Comparison of ENCODE assay signal across 8 cellular contexts in genomic region chr22:29270475-29271271, GRCh38. TPM values are rescaled to one million over a fixed set of nuclear protein-coding genes. Genes with fewer than 3 reads are reported as not detected.
DNase-seq lines count a peak whose midpoint lies in the region; ATAC-seq and TF ChIP-seq lines count a peak whose summit lies in the region.

No MANE protein-coding gene starts in this region.

- TF ChIP-seq CTCF in esophagus muscularis mucosa (IDR thresholded peaks at IDR 0.05) (no peak), psoas muscle (IDR thresholded peaks at IDR 0.05) (no peak), testis (IDR thresholded peaks at IDR 0.05) (no peak)

- H3K36me3 ChIP-seq in esophagus muscularis mucosa = peaks cover 4 to 44% (median 38%) of the 10 kb centered on the region in 4 donors
- H3K36me3 ChIP-seq in psoas muscle (ENCODE audit: insufficient read depth in 1 of 2, low read depth in 1 of 2) = peaks cover 6 to 45% of the 10 kb centered on the region in 2 donors
- no peaks in the 10 kb centered on the region for H3K36me3 ChIP-seq in testis (ENCODE audit: low read depth, missing control alignments)

- WGBS in esophagus muscularis mucosa = 21% methylated on average over 9 of the region's 9 CpGs
- 8 to 20% (median 12%) methylated on average over 9 of the region's 9 CpGs for WGBS in psoas muscle, 3 donors
- WGBS in testis, 2 donors = 12% methylated on average over 9 of the region's 9 CpGs

- H3K9me3 ChIP-seq in esophagus muscularis mucosa (no peaks in the 10 kb centered on the region), psoas muscle (no peaks in the 10 kb centered on the region), testis (no peaks in the 10 kb centered on the region)

- no peak for TF ChIP-seq EP300 in esophagus muscularis mucosa (IDR thresholded peaks at IDR 0.05)

- H3K27ac ChIP-seq in esophagus muscularis mucosa (replicated peaks in 1 of 4) (peak overlapping the region; percentile 18 to 100 (median 63)), psoas muscle (peak overlapping the region; percentile 44), testis (no peak overlapping the region)

- ATAC-seq in psoas muscle (no peak), GM18909 (IDR thresholded peaks at IDR 0.05; ENCODE audit: poor library complexity, unreplicated experiment) (no peak)

- DNase-seq in HCEC 1CT (peak; percentile 67), RPMI7951 (ENCODE audit: low read depth) (peak; percentile 15), esophagus muscularis mucosa (ENCODE audit: extremely low spot score) (no peak), psoas muscle (no peak), DMS53 treated with DMSO at 0.1 percent for 48 hours (lab: John Stamatoyannopoulos, UW; ENCODE audit: unreplicated experiment) (no peak), posterior vena cava (ENCODE audit: low spot score) (no peak), testis (no peak)

- H3K4me1 ChIP-seq in esophagus muscularis mucosa (peaks cover 64 to 86% (median 81%) of the 10 kb centered on the region in 4 donors), psoas muscle (peaks cover 66% of the 10 kb centered on the region), testis (peaks cover 46% of the 10 kb centered on the region)

- TF ChIP-seq POLR2A in esophagus muscularis mucosa (IDR thresholded peaks at IDR 0.05; ENCODE audit: low read depth) (no peak), testis (IDR thresholded peaks at IDR 0.05) (no peak)

- H3K27me3 ChIP-seq in esophagus muscularis mucosa (no peaks in the 10 kb centered on the region), psoas muscle (ENCODE audit: insufficient read depth in 3 of 3, low read length in 2 of 3) (no peaks in the 10 kb centered on the region), testis (no peaks in the 10 kb centered on the region)

- peak overlapping the region; percentile 73 to 99 (median 90) for H3K4me3 ChIP-seq in esophagus muscularis mucosa
- H3K4me3 ChIP-seq in psoas muscle = peak overlapping the region; percentile 94
- H3K4me3 ChIP-seq in testis = peak overlapping the region in 1 of 2 donors; percentile 98

- intact Hi-C loops in esophagus muscularis mucosa (cut with DNase I) (no loop called here), psoas muscle (cut with DNase I) (no loop called here), posterior vena cava (cut with DNase I) (no loop called here), testis (cut with DNase I; ENCODE audit: low total_unique reads) (no loop called here)

RNA-seq across cellular contexts. Expression of gene EWSR1, which starts 2.6 kb away (rescaled TPM):
- total RNA-seq in RPMI7951 (2014; rRNA removed; shearing (Covaris generic)) = 127 and 233 TPM in 2 replicates
- total RNA-seq in esophagus muscularis mucosa (100 to 1,000 TPM; 183 to 203 (median 198) TPM), psoas muscle (100 to 1,000 TPM in 3 of 4 donors, 10 to 100 TPM in 1; 78.5 to 230 (median 156) TPM), posterior vena cava (100 to 1,000 TPM; 155 to 168 TPM), testis (100 to 1,000 TPM; 286 to 336 TPM)
- polyA plus RNA-seq in psoas muscle (100 to 1,000 TPM; 108 to 152 (median 127) TPM), testis (ENCODE audit: insufficient read depth, low read depth, low replicate concordance) (451 TPM)

RNA-seq across cellular contexts. Expression of gene RHBDD3, which starts 2.9 kb away (rescaled TPM):
- total RNA-seq in RPMI7951 (2014; rRNA removed; shearing (Covaris generic)) = 10.5 and 12.3 TPM in 2 replicates
- 10 to 100 TPM; 12.6 to 23.5 (median 20.7) TPM for total RNA-seq in esophagus muscularis mucosa
- total RNA-seq in psoas muscle = 10 to 100 TPM; 10.6 to 26.7 (median 16.2) TPM
- polyA plus RNA-seq in psoas muscle = 10 to 100 TPM; 20.3 to 36.5 (median 32.4) TPM
- 10 to 100 TPM; 11.8 to 17.6 TPM for total RNA-seq in posterior vena cava
- total RNA-seq in testis = 10 to 100 TPM; 66.8 to 99.2 TPM
- polyA plus RNA-seq in testis (ENCODE audit: insufficient read depth, low read depth, low replicate concordance) = 55.1 TPM

RNA-seq across cellular contexts. Expression of gene GAS2L1, which starts 35.8 kb away (rescaled TPM):
- total RNA-seq in RPMI7951 (2014; rRNA removed; shearing (Covaris generic)) = 10.9 and 17.1 TPM in 2 replicates
- total RNA-seq in esophagus muscularis mucosa (10 to 100 TPM; 25.8 to 63.9 (median 38.8) TPM), psoas muscle (1 to 10 TPM; 4.6 to 7.1 (median 5.7) TPM), posterior vena cava (10 to 100 TPM; 25.0 to 25.4 TPM), testis (100 to 1,000 TPM; 191 to 197 TPM)
- polyA plus RNA-seq in psoas muscle (10 to 100 TPM in 1 of 3 donors, 1 to 10 TPM in 2; 5.0 to 19.8 (median 5.1) TPM), testis (ENCODE audit: insufficient read depth, low read depth, low replicate concordance) (84.9 TPM)

RNA-seq across cellular contexts. Expression of gene RASL10A, which starts 44.8 kb away (rescaled TPM):
- 0.24 TPM in 1 of 2 replicates, not detected in the other for total RNA-seq in RPMI7951 (2014; rRNA removed; shearing (Covaris generic))
- 1 to 10 TPM in 1 of 4 donors, under 1 TPM in 2, not detected in 1; 0.50 to 1.6 (median 0.84) TPM for total RNA-seq in esophagus muscularis mucosa
- total RNA-seq in psoas muscle = 1 to 10 TPM in 2 of 4 donors, under 1 TPM in 2; 0.61 to 1.2 (median 0.95) TPM
- 1 to 10 TPM in 1 of 3 donors, under 1 TPM in 2; 0.32 to 3.3 (median 0.80) TPM for polyA plus RNA-seq in psoas muscle
- 1 to 10 TPM in 1 of 2 donors, under 1 TPM in 1; 0.71 to 1.9 TPM for total RNA-seq in posterior vena cava
- 10 to 100 TPM in 1 of 2 donors, 1 to 10 TPM in 1; 7.1 to 10.4 TPM for total RNA-seq in testis
- polyA plus RNA-seq in testis (ENCODE audit: insufficient read depth, low read depth, low replicate concordance) = 2.2 TPM

Comparison
In these comparisons a context has a peak if more than half of its experiments do, and no peak if none do; other contexts are left out.
1. DNase-seq: peak in HCEC 1CT (single experiment) and RPMI7951 (single experiment); none in esophagus muscularis mucosa (single experiment), psoas muscle (0 of 2), DMS53 treated with DMSO at 0.1 percent for 48 hours (single experiment), posterior vena cava (single experiment) and testis (single experiment).
2. H3K27ac ChIP-seq: peak in esophagus muscularis mucosa (4 of 4) and psoas muscle (single experiment); none in testis (0 of 2).